9 cellular contexts compared by ENCODE assay signal in the genomic region with DNA sequence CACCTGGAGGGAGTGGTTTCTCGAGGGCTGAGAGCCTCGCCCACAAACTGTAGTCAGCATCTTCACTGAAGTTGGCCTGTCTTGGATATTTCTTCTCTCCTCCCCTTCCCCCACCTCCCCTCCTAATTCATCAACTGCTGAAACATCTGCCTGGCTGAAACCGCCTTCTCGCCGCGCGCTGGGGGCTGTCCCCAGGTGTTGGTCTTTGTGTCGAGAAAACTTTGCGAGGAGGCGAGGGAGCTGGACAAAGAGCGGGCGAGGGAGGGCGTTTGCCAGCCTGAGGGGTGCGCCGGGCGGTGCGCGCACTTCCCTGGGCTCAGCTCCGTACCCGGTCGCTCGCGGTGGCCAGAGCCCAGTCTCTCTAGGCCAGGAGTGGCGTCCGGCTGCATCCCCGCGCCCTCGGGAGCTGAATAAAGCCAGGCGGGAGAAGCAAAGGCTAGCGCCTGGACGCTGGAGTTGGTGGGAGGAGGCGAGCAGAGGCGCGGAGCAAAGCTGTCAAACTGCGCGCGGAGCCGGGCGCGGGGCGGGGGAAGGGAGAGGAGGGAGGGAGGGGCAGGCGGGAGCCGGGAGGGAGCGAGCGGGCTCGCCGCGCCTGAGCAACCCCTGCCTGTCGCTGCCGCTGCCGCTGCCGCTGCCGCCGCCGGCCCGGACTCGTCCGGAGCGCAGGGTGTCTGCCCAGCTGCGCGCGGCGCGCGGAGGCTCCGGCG. TPM values are rescaled to one million over a fixed set of nuclear protein-coding genes. Genes with fewer than 3 reads are reported as not detected.
DNase-seq lines count a peak whose midpoint lies in the region; ATAC-seq and TF ChIP-seq lines count a peak whose summit lies in the region.
"Had no signal": no experiment of that assay in that cellular context is flagged by ENCODE, and none has a peak within 500 bp of the region (broad histone marks: within the 10 kb centered on the region; RNA-seq: fewer than 3 reads in every experiment).

A gene with protein sequence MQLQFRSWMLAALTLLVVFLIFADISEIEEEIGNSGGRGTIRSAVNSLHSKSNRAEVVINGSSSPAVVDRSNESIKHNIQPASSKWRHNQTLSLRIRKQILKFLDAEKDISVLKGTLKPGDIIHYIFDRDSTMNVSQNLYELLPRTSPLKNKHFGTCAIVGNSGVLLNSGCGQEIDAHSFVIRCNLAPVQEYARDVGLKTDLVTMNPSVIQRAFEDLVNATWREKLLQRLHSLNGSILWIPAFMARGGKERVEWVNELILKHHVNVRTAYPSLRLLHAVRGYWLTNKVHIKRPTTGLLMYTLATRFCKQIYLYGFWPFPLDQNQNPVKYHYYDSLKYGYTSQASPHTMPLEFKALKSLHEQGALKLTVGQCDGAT (plus strand): TSS at position 595 of the 707 bp plus-strand sequence. CDS start 184 bp downstream, outside the sequence.

- H3K9me3 ChIP-seq in WERI-Rb-1 (ENCODE audit: severe bottlenecking) (no peaks in the 10 kb centered on the region), transverse colon (no peaks in the 10 kb centered on the region)

- H3K27ac ChIP-seq in WERI-Rb-1: peak within 1 kb of the TSS; percentile 74
- H3K27ac ChIP-seq in transverse colon: no peak within 1 kb of the TSS

- in situ Hi-C loops in transverse colon (cut with MboI; ENCODE audit: low pct_ligation_motif_present in 1 of 4, low pct_unique_long_range_greater_than_20kb in 1 of 4, low sequenced_read_pairs in 3 of 4): no loop called here

- no peak within 1 kb of the TSS for H3K4me3 Mint-ChIP-seq in activated CD4-positive, alpha-beta memory T cell treated with anti-CD3 and anti-CD28 coated beads for 36 hours
- H3K4me3 Mint-ChIP-seq in activated CD4-positive, alpha-beta memory T cell treated with anti-CD3 and anti-CD28 coated beads, Interleukin-2, amount 10 ng/mL, durations not matched to agents 7 days and 5 days: no peak within 1 kb of the TSS

- TF ChIP-seq CTCF in WERI-Rb-1 (IDR thresholded peaks at IDR 0.05; ENCODE audit: low read depth, low read length): no peak
- no peak for TF ChIP-seq CTCF in transverse colon (IDR thresholded peaks at IDR 0.05)

- H3K36me3 ChIP-seq in WERI-Rb-1: peaks cover 3% of the 10 kb centered on the region; the same call in 1 of the 2 replicates
- H3K36me3 ChIP-seq in transverse colon: no peaks in the 10 kb centered on the region

- peaks cover 5% of the 10 kb centered on the region for H3K27me3 ChIP-seq in WERI-Rb-1 (ENCODE audit: insufficient read depth, low read depth, severe bottlenecking)
- H3K27me3 ChIP-seq in transverse colon: peaks cover 88% of the 10 kb centered on the region

- ATAC-seq in HG02678 (IDR thresholded peaks at IDR 0.05; ENCODE audit: unreplicated experiment) (no peak), GM19463 (IDR thresholded peaks at IDR 0.05; ENCODE audit: unreplicated experiment) (no peak)

- 0 to 3% methylated on average over 8 to 48 of the region's 67 CpGs for WGBS in transverse colon (ENCODE audit: low coverage in 1 of 2), 2 donors

- CTCF ChIA-PET in activated CD4-positive, alpha-beta memory T cell treated with anti-CD3 and anti-CD28 coated beads for 36 hours (lab: Charles Lee): interaction anchor here (0.6 to 1.2 kb wide), 2 partner anchors 103 to 321 kb away, joined by 3 read pairs; no protein-coding TSS in a partner anchor
- CTCF ChIA-PET in activated CD4-positive, alpha-beta memory T cell treated with anti-CD3 and anti-CD28 coated beads, Interleukin-2, amount 10 ng/mL, durations not matched to agents 7 days and 5 days (lab: Charles Lee): no interaction called here

- H3K27me3 Mint-ChIP-seq in activated CD4-positive, alpha-beta memory T cell treated with anti-CD3 and anti-CD28 coated beads for 36 hours: peaks cover 62% of the 10 kb centered on the region
- H3K27me3 Mint-ChIP-seq in activated CD4-positive, alpha-beta memory T cell treated with anti-CD3 and anti-CD28 coated beads, Interleukin-2, amount 10 ng/mL, durations not matched to agents 7 days and 5 days: peaks cover 65% of the 10 kb centered on the region

- H3K36me3 Mint-ChIP-seq in activated CD4-positive, alpha-beta memory T cell treated with anti-CD3 and anti-CD28 coated beads for 36 hours: no peaks in the 10 kb centered on the region
- no peaks in the 10 kb centered on the region for H3K36me3 Mint-ChIP-seq in activated CD4-positive, alpha-beta memory T cell treated with anti-CD3 and anti-CD28 coated beads, Interleukin-2, amount 10 ng/mL, durations not matched to agents 7 days and 5 days (ENCODE audit: low read depth)

- no peak for TF ChIP-seq EP300 in transverse colon (IDR thresholded peaks at IDR 0.05; ENCODE audit: low read depth)

- intact Hi-C loops in activated CD4-positive, alpha-beta memory T cell treated with anti-CD3 and anti-CD28 coated beads for 36 hours (cut with micrococcal nuclease): loop anchor here (5.0 kb wide), 1 partner anchor 324 kb away; no protein-coding TSS in a partner anchor
- intact Hi-C loops in transverse colon (cut with DNase I; ENCODE audit: low total_unique reads): no loop called here

- POLR2A ChIA-PET in activated CD4-positive, alpha-beta memory T cell treated with anti-CD3 and anti-CD28 coated beads for 36 hours (lab: Charles Lee): no interaction called here
- POLR2A ChIA-PET in activated CD4-positive, alpha-beta memory T cell treated with anti-CD3 and anti-CD28 coated beads, Interleukin-2, amount 10 ng/mL, durations not matched to agents 7 days and 5 days (lab: Charles Lee): no interaction called here

- peak within 1 kb of the TSS; percentile 76 for H3K4me3 ChIP-seq in WERI-Rb-1 (ENCODE audit: low read depth, low read length)
- H3K4me3 ChIP-seq in iPS-11a (ENCODE audit: low read depth, low read length): peak within 1 kb of the TSS; percentile 63
- H3K4me3 ChIP-seq in transverse colon: peak within 1 kb of the TSS in 3 of 4 donors; percentile 11 to 41 (median 21)

- no peak for TF ChIP-seq POLR2A in transverse colon (IDR thresholded peaks at IDR 0.05)

- H3K9me3 Mint-ChIP-seq in activated CD4-positive, alpha-beta memory T cell treated with anti-CD3 and anti-CD28 coated beads for 36 hours: no peaks in the 10 kb centered on the region
- H3K9me3 Mint-ChIP-seq in activated CD4-positive, alpha-beta memory T cell treated with anti-CD3 and anti-CD28 coated beads, Interleukin-2, amount 10 ng/mL, durations not matched to agents 7 days and 5 days: no peaks in the 10 kb centered on the region

- DNase-seq in activated CD4-positive, alpha-beta memory T cell treated with anti-CD3 and anti-CD28 coated beads for 36 hours: peak; percentile 11
- DNase-seq in activated CD4-positive, alpha-beta memory T cell treated with anti-CD3 and anti-CD28 coated beads, Interleukin-2, amount 10 ng/mL, durations not matched to agents 7 days and 5 days: no peak
- DNase-seq in WERI-Rb-1 (peak; percentile 80), transverse colon (no peak), mucosa of gallbladder (ENCODE audit: low spot score) (no peak)
- DNase-seq: IMR-90 had no signal

- peaks cover 0 to 19% (median 15%) of the 10 kb centered on the region in 4 donors for H3K4me1 ChIP-seq in transverse colon

- H3K27ac Mint-ChIP-seq in activated CD4-positive, alpha-beta memory T cell treated with anti-CD3 and anti-CD28 coated beads for 36 hours: no peak within 1 kb of the TSS
- H3K27ac Mint-ChIP-seq in activated CD4-positive, alpha-beta memory T cell treated with anti-CD3 and anti-CD28 coated beads, Interleukin-2, amount 10 ng/mL, durations not matched to agents 7 days and 5 days: no peak within 1 kb of the TSS

- peaks cover 10% of the 10 kb centered on the region for H3K4me1 Mint-ChIP-seq in activated CD4-positive, alpha-beta memory T cell treated with anti-CD3 and anti-CD28 coated beads for 36 hours (ENCODE audit: low read depth)
- H3K4me1 Mint-ChIP-seq in activated CD4-positive, alpha-beta memory T cell treated with anti-CD3 and anti-CD28 coated beads, Interleukin-2, amount 10 ng/mL, durations not matched to agents 7 days and 5 days: peaks cover 7% of the 10 kb centered on the region

RNA-seq across cellular contexts. Expression of the gene that starts here (rescaled TPM):
- total RNA-seq in activated CD4-positive, alpha-beta memory T cell treated with anti-CD3 and anti-CD28 coated beads for 36 hours: not detected
- total RNA-seq in activated CD4-positive, alpha-beta memory T cell treated with anti-CD3 and anti-CD28 coated beads, Interleukin-2, amount 10 ng/mL, durations not matched to agents 7 days and 5 days: not detected
- total RNA-seq in transverse colon (under 1 TPM in 2 of 4 donors, not detected in 2; 0.27 to 0.79 TPM), mucosa of gallbladder (0.09 TPM)
- total RNA-seq: IMR-90 had no signal

Comparison
In these comparisons a context has a peak if more than half of its experiments do, and no peak if none do; other contexts are left out.
1. Peak in DNase-seq in activated CD4-positive, alpha-beta memory T cell treated with anti-CD3 and anti-CD28 coated beads for 36 hours; RNA of the gene not detected or under 1 TPM.
2. H3K4me3 ChIP-seq: peak in every context shown above with its lines; median percentile 76 in WERI-Rb-1; 63 in iPS-11a; 21 in transverse colon.